ENCODE assay signal across 8 cellular contexts in the genomic region with DNA sequence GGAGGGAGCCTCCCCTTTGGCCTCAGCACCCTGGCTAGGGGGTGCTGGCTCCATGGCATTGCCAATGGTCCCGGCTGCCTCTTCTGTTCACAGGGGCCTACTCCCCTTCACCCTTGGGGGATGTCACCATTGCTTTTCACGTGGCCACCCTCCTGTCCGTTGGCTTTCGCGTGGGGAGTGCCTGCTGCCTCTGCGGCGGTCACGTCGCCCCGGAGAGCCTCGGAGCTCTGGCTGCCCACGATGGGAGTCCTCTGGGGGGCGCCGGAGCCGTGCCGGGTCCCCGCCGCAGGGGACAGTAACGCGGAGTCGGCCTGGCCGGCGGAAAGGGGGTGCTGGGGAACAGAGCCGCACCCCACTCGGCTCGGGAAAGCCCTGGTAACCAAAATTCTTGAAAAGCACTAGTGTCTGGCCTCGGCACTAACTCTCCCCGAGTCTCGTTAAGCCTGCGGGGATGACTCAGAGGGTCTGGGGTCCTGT. TPM values are rescaled to one million over a fixed set of nuclear protein-coding genes. Genes with fewer than 3 reads are reported as not detected.
DNase-seq lines count a peak whose midpoint lies in the region; ATAC-seq and TF ChIP-seq lines count a peak whose summit lies in the region.

No MANE protein-coding gene starts in this region.

- H3K36me3 Mint-ChIP-seq in CD14-positive monocyte (peaks cover 23 to 29% of the 10 kb centered on the region in 2 donors), mesothelial cell of epicardium (peaks cover 16% of the 10 kb centered on the region)

- peak overlapping the region; percentile 90 for H3K9ac ChIP-seq in stomach smooth muscle (ENCODE audit: low read length in 2 of 2)

- H3K4me3 ChIP-seq in effector memory CD4-positive, alpha-beta T cell (ENCODE audit: insufficient read depth, low read depth, low read length, poor library complexity, severe bottlenecking), result peak overlapping the region; percentile 64
- peak overlapping the region; percentile 61 to 91 for H3K4me3 ChIP-seq in stomach smooth muscle (ENCODE audit: low read length in 2 of 2)

- H3K36me3 ChIP-seq in effector memory CD4-positive, alpha-beta T cell (ENCODE audit: control insufficient read depth, insufficient read depth, low read length), result peaks cover 24% of the 10 kb centered on the region
- H3K36me3 ChIP-seq in stomach smooth muscle (ENCODE audit: control insufficient read depth in 2 of 2, insufficient read depth in 2 of 2, low read length in 2 of 2), result peaks cover 6 to 19% of the 10 kb centered on the region in 2 donors

- no peaks in the 10 kb centered on the region for H3K9me3 ChIP-seq in effector memory CD4-positive, alpha-beta T cell (ENCODE audit: control insufficient read depth, low read length)
- no peaks in the 10 kb centered on the region for H3K9me3 ChIP-seq in stomach smooth muscle (ENCODE audit: control insufficient read depth in 2 of 2, low read length in 2 of 2)

- H3K4me3 Mint-ChIP-seq in CD14-positive monocyte (peak overlapping the region; percentile 90 to 91), mesothelial cell of epicardium (peak overlapping the region; percentile 76)

- H3K4me1 ChIP-seq in effector memory CD4-positive, alpha-beta T cell (ENCODE audit: control insufficient read depth, insufficient read depth, low read length, poor library complexity, severe bottlenecking), result peaks cover 14% of the 10 kb centered on the region
- peaks cover 12% of the 10 kb centered on the region for H3K4me1 ChIP-seq in stomach smooth muscle (ENCODE audit: control insufficient read depth, insufficient read depth, low read length)

- intact Hi-C loops in CD14-positive monocyte (cut with micrococcal nuclease), result loop anchor here in 1 of 2 donors (10.0 kb wide), 1 partner anchor 371 kb away; the partner anchor contains the start of gene CCDC28A

- H3K4me1 Mint-ChIP-seq in CD14-positive monocyte, result peaks cover 35% of the 10 kb centered on the region
- peaks cover 19% of the 10 kb centered on the region for H3K4me1 Mint-ChIP-seq in mesothelial cell of epicardium

- peak overlapping the region; percentile 96 for H3K27ac ChIP-seq in VCaP
- H3K27ac ChIP-seq in effector memory CD4-positive, alpha-beta T cell (ENCODE audit: insufficient read depth, low read length, poor library complexity, severe bottlenecking), result peak overlapping the region; percentile 79
- peak overlapping the region; percentile 90 for H3K27ac ChIP-seq in stomach smooth muscle (ENCODE audit: low read length)

- no peak for TF ChIP-seq CTCF in CD14-positive monocyte (IDR thresholded peaks at IDR 0.05)
- TF ChIP-seq CTCF in VCaP (conservative IDR thresholded peaks at IDR 0.05), result no peak
- no peak for TF ChIP-seq CTCF in mesothelial cell of epicardium (IDR thresholded peaks at IDR 0.05; ENCODE audit: unreplicated experiment)

- H3K9me3 Mint-ChIP-seq in CD14-positive monocyte (peaks cover 0 to 1% (median 0%) of the 10 kb centered on the region in 7 donors), mesothelial cell of epicardium (no peaks in the 10 kb centered on the region)

- H3K27me3 Mint-ChIP-seq in CD14-positive monocyte (ENCODE audit: low read depth in 3 of 3), result peaks cover 0 to 2% (median 0%) of the 10 kb centered on the region in 3 donors
- H3K27me3 Mint-ChIP-seq in mesothelial cell of epicardium (ENCODE audit: low read depth), result no peaks in the 10 kb centered on the region

- no peaks in the 10 kb centered on the region for H3K27me3 ChIP-seq in effector memory CD4-positive, alpha-beta T cell (replicated peaks; ENCODE audit: control insufficient read depth, insufficient read depth, low read length, poor library complexity, severe bottlenecking)
- no peaks in the 10 kb centered on the region for H3K27me3 ChIP-seq in stomach smooth muscle (ENCODE audit: control insufficient read depth in 1 of 2, insufficient read depth in 2 of 2, low read length in 2 of 2)

- H3K27ac Mint-ChIP-seq in CD14-positive monocyte, result peak overlapping the region; percentile 72 to 91 (median 82)
- H3K27ac Mint-ChIP-seq in mesothelial cell of epicardium, result peak overlapping the region; percentile 93

- peak; percentile 24 for ATAC-seq in GM19351 (IDR thresholded peaks at IDR 0.05; ENCODE audit: unreplicated experiment)
- no peak for ATAC-seq in HG02588 (IDR thresholded peaks at IDR 0.05; ENCODE audit: unreplicated experiment)

- no peak for DNase-seq in CD14-positive monocyte (ENCODE audit: low spot score)
- peak; percentile 54 for DNase-seq in HuH-7 (ENCODE audit: low spot score)
- DNase-seq in effector memory CD4-positive, alpha-beta T cell, result peak in 1 of 3 donors; percentile 27
- DNase-seq in mesothelial cell of epicardium (ENCODE audit: low spot score in 2 of 2, unreplicated experiment in 2 of 2), result peak in 1 of 2 experiments; percentile 58

RNA-seq across cellular contexts. Expression of gene HEBP2, which starts 0.7 kb away (rescaled TPM):
- polyA plus RNA-seq in CD14-positive monocyte, result 10 to 100 TPM; 96.8 to 97.5 TPM
- 53.4 to 61.5 TPM (median 53.7 TPM) in 3 replicates for total RNA-seq in mesothelial cell of epicardium

RNA-seq across cellular contexts. Expression of gene SMIM28, which starts 25.7 kb away (rescaled TPM):
- polyA plus RNA-seq in CD14-positive monocyte, result not detected
- total RNA-seq in mesothelial cell of epicardium, result not detected in 3 replicates
